8 cellular contexts compared by ENCODE assay signal in the genomic region with DNA sequence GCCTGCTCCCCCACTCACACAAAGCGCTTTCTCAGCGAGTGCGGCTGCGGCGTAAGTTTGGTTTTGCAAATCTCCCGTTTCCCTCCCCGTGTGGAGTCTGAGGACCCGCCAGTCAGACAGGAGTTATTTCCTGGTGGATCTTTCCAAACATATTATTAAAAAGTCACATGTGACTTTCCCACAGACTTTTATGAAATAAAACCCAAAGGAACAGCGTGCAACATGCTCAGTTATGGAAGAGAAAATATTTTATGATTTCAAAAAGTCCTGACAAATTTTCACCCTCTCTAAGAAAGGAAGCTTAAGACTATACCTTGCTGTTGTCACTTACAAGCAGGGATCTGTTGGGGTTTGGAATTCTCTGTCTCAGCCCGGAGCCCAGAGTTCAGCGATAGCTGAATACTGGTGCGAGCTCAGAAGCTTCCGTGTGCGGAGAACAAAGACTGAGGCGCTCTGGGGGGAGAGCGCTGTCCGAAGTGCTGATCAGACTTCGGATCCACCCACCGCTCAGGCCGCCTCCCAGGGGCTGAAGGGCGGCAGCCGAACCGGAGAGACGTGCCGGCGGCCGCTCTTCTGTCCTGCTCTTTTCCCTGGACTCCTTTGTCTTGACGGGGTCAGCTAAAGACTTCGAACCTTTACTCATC. TPM values are rescaled to one million over a fixed set of nuclear protein-coding genes. Genes with fewer than 3 reads are reported as not detected.
DNase-seq lines count a peak whose midpoint lies in the region; ATAC-seq and TF ChIP-seq lines count a peak whose summit lies in the region.

No MANE protein-coding gene starts in this region.

- CTCF ChIA-PET in PC-3 (lab: Charles Lee) = no interaction called here

- no TSS peak for BruUV-seq in PC-3 (replicated peaks; lab: Mats Ljungman, UMichigan)

- no peaks in the 10 kb centered on the region for H3K79me2 ChIP-seq in PC-3 (ENCODE audit: low read length)
- no peaks in the 10 kb centered on the region for H3K79me2 ChIP-seq in smooth muscle cell (ENCODE audit: low read depth)

- intact Hi-C loops in PC-3 (cut with micrococcal nuclease) = no loop called here

- H3K36me3 ChIP-seq in PC-3 (ENCODE audit: low read depth, low read length) (no peaks in the 10 kb centered on the region), endocrine pancreas (ENCODE audit: control insufficient read depth, insufficient read depth, low read length) (no peaks in the 10 kb centered on the region), smooth muscle cell (ENCODE audit: low read depth) (no peaks in the 10 kb centered on the region)

- H3K4me1 ChIP-seq in PC-3 (ENCODE audit: insufficient read depth, low read length) (no peaks in the 10 kb centered on the region), endocrine pancreas (ENCODE audit: control insufficient read depth, insufficient read depth, low read length) (peaks cover 6% of the 10 kb centered on the region), smooth muscle cell (ENCODE audit: low read depth) (peaks cover 21% of the 10 kb centered on the region)

- H3K27ac ChIP-seq in PC-3 (ENCODE audit: low read length) = no peak overlapping the region
- H3K27ac ChIP-seq in smooth muscle cell (ENCODE audit: low read depth) = no peak overlapping the region

- H3K4me2 ChIP-seq in PC-3 (ENCODE audit: low read length) (no peak overlapping the region), smooth muscle cell (no peak overlapping the region)

- H3K9me2 ChIP-seq in PC-3 (replicated peaks; ENCODE audit: low read length) = no peaks in the 10 kb centered on the region

- H3F3A ChIP-seq in PC-3 (ENCODE audit: low read length, unreplicated experiment) = no peaks in the 10 kb centered on the region
- no peaks in the 10 kb centered on the region for H3F3A ChIP-seq in smooth muscle cell (ENCODE audit: low read depth)

- peak; percentile 72 to 83 (median 77) for DNase-seq in NCI-H1417 (lab: John Stamatoyannopoulos, UW)
- no peak for DNase-seq in NCI-H1417 treated with DMSO at 0.1 percent for 48 hours (lab: John Stamatoyannopoulos, UW)
- DNase-seq in PC-3 = peak; percentile 29
- DNase-seq in myocyte (ENCODE audit: low read depth) = peak; percentile 33
- no peak for DNase-seq in smooth muscle cell (lab: John Stamatoyannopoulos, UW; ENCODE audit: unreplicated experiment)

- H4K20me1 ChIP-seq in PC-3 (ENCODE audit: low read length) (no peaks in the 10 kb centered on the region), smooth muscle cell (ENCODE audit: low read depth) (no peaks in the 10 kb centered on the region)

- H3K4me3 ChIP-seq in PC-3 (ENCODE audit: low read length) = no peak overlapping the region
- peak overlapping the region; percentile 20 for H3K4me3 ChIP-seq in endocrine pancreas (ENCODE audit: control insufficient read depth, insufficient read depth, low read length)
- H3K4me3 ChIP-seq in smooth muscle cell = no peak overlapping the region

- H3K9me3 ChIP-seq in PC-3 (ENCODE audit: low read length) = no peaks in the 10 kb centered on the region
- H3K9me3 ChIP-seq in endocrine pancreas (ENCODE audit: control insufficient read depth, low read length) = no peaks in the 10 kb centered on the region
- no peaks in the 10 kb centered on the region for H3K9me3 ChIP-seq in smooth muscle cell (replicated peaks; ENCODE audit: low read depth)

- ATAC-seq in PC-3 = no peak; the same call in 1 of the 2 replicates
- ATAC-seq in GM21576 (IDR thresholded peaks at IDR 0.05; ENCODE audit: unreplicated experiment) = no peak
- no peak for ATAC-seq in GM21717 (IDR thresholded peaks at IDR 0.05; ENCODE audit: unreplicated experiment)

- H2AFZ ChIP-seq in PC-3 (ENCODE audit: low read length) (no peak overlapping the region), smooth muscle cell (ENCODE audit: low read depth) (no peak overlapping the region)

- WGBS in smooth muscle cell (ENCODE audit: low lambda C conversion rate) = 19% methylated on average over 27 of the region's 29 CpGs

- no peak overlapping the region for H3K9ac ChIP-seq in PC-3 (ENCODE audit: low read length)
- no peak overlapping the region for H3K9ac ChIP-seq in endocrine pancreas (ENCODE audit: control insufficient read depth, insufficient read depth, low read length)
- H3K9ac ChIP-seq in smooth muscle cell (ENCODE audit: low read depth) = no peak overlapping the region

- TF ChIP-seq CTCF in PC-3 (conservative IDR thresholded peaks at IDR 0.05; ENCODE audit: low read depth, low read length) (no peak), smooth muscle cell (IDR thresholded peaks at IDR 0.05; ENCODE audit: borderline replicate concordance, insufficient read depth, poor library complexity, severe bottlenecking) (no peak)

- POLR2A ChIA-PET in PC-3 (lab: Charles Lee; ENCODE audit: unreplicated experiment) = no interaction called here

- H3K27me3 ChIP-seq in PC-3 (ENCODE audit: low read length) = peaks cover 63% of the 10 kb centered on the region
- no peaks in the 10 kb centered on the region for H3K27me3 ChIP-seq in endocrine pancreas (ENCODE audit: control insufficient read depth, insufficient read depth, low read length)
- H3K27me3 ChIP-seq in smooth muscle cell (ENCODE audit: low read depth) = peaks cover 54% of the 10 kb centered on the region

RNA-seq across cellular contexts. Expression of gene MYT1, which starts 2.5 kb away (rescaled TPM):
- 0.22 and 0.29 TPM in 2 replicates for total RNA-seq in PC-3 (2014; rRNA removed)
- total RNA-seq in myocyte = not detected in 2 replicates
- polyA plus RNA-seq in myocyte (2012) = 0.03 TPM
- 0.09 TPM in 2 replicates for total RNA-seq in smooth muscle cell
- polyA plus RNA-seq in smooth muscle cell = 0.05 TPM in 1 of 2 replicates, not detected in the other

RNA-seq across cellular contexts. Expression of gene NPBWR2, which starts 54.4 kb away (rescaled TPM):
- total RNA-seq in PC-3 (2014; rRNA removed) (not detected in 2 replicates), myocyte (not detected in 2 replicates), smooth muscle cell (not detected in 2 replicates)
- polyA plus RNA-seq in myocyte (2012) = not detected
- not detected in 2 replicates for polyA plus RNA-seq in smooth muscle cell

Comparison
In these comparisons a context has a peak if more than half of its experiments do, and no peak if none do; other contexts are left out.
1. DNase-seq: peak in NCI-H1417 (3 of 3), PC-3 (single experiment) and myocyte (single experiment); none in NCI-H1417 treated with DMSO at 0.1 percent for 48 hours (single experiment) and smooth muscle cell (single experiment).